18 cellular contexts compared by ENCODE assay signal in the genomic region with DNA sequence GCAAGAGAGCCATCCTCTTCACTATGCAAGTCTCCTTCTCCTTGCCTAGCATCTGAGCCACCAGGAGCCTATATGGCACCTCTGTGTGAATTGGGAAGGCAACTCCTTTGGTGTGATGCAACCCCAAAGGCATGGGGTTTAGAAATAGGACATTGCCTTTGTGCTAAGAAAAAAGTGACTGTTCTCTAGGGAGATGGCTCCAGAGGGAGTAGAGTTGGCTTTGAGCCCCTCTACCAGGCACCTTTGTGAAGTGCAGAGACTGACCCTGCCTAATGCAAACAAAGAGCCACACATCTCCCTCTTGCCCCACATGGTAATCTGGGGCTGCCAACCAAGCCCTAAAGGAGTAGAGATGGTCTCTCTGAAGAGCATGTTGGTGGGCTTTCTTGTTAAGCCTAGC.
"Had no signal": no experiment of that assay in that cellular context is flagged by ENCODE, and none has a peak within 500 bp of the region (broad histone marks: within the 10 kb centered on the region; RNA-seq: fewer than 3 reads in every experiment).

No MANE protein-coding gene starts in this region.

- H3K4me1 ChIP-seq: colonic mucosa, spleen had no signal

- H3K9me3 ChIP-seq: colonic mucosa, neutrophil, ovary, prostate gland, spleen, thoracic aorta, upper lobe of left lung had no signal

- H3K36me3 ChIP-seq: colonic mucosa, neutrophil, ovary, prostate gland, spleen, thoracic aorta, upper lobe of left lung had no signal

- H3K27me3 ChIP-seq: colonic mucosa, dorsolateral prefrontal cortex, ovary, upper lobe of left lung had no signal

- H3K4me3 ChIP-seq: colonic mucosa, ovary, prostate gland, spleen, thoracic aorta, upper lobe of left lung had no signal

- H3K27ac ChIP-seq: colonic mucosa, dorsolateral prefrontal cortex, neutrophil, ovary, prostate gland, spleen, thoracic aorta, upper lobe of left lung had no signal

- DNase-seq: activated CD8-positive, alpha-beta memory T cell treated with anti-CD3 and anti-CD28 coated beads, Interleukin-2, amount 50 U/mL, for 48 hours; activated naive CD4-positive, alpha-beta T cell treated with Interleukin-2 at 50 U/mL for 16 hours; activated naive CD8-positive, alpha-beta T cell treated with anti-CD3 and anti-CD28 coated beads for 36 hours; activated T-cell treated with anti-CD3 and anti-CD28 coated beads, Interleukin-2, amount 50 U/mL, for 4 hours; colonic mucosa; effector memory CD8-positive, alpha-beta T cell; left ventricle myocardium superior; natural killer cell; ovary; spleen; stimulated activated CD4-positive, alpha-beta T cell treated with anti-CD3 and anti-CD28 coated beads, Interleukin-4, amount 100 ng/mL, for 1 hour; stimulated activated naive CD4-positive, alpha-beta T cell treated with Interleukin-2 at 50 U/mL for 16 hours; upper lobe of left lung had no signal

- ATAC-seq: activated T-cell treated with anti-CD3 and anti-CD28 coated beads, Interleukin-2, amount 50 U/mL, for 4 hours; effector memory CD8-positive, alpha-beta T cell; esophagus mucosa; natural killer cell had no signal
